In genomic region chr4:6112606-6113290, GRCh38 we compare ENCODE assay signal across 1 cellular context.
TF ChIP-seq lines count a peak whose summit lies in the region.

No MANE protein-coding gene starts in this region.

TF ChIP-seq in H1, 55 proteins besides CTCF, POLR2A, EP300 and RAD21:
- TF ChIP-seq CBX8 (IDR thresholded peaks at IDR 0.05; ENCODE audit: borderline replicate concordance, low read depth, low read length): no peak
- no peak for TF ChIP-seq TCF12 (IDR thresholded peaks at IDR 0.05; ENCODE audit: low read depth, low read length)
- no peak for TF ChIP-seq CTBP2 (IDR thresholded peaks at IDR 0.05; ENCODE audit: borderline replicate concordance, insufficient read depth, insufficient read length, low read length)
- no peak for TF ChIP-seq SP1 (IDR thresholded peaks at IDR 0.05; ENCODE audit: low read depth, low read length)
- TF ChIP-seq GTF2F1 (IDR thresholded peaks at IDR 0.05; ENCODE audit: borderline replicate concordance, low read depth, low read length): no peak
- TF ChIP-seq SP4 (IDR thresholded peaks at IDR 0.05; ENCODE audit: low read length): no peak
- TF ChIP-seq CHD1 (IDR thresholded peaks at IDR 0.05; ENCODE audit: low read depth, low read length): no peak
- no peak for TF ChIP-seq SRF (IDR thresholded peaks at IDR 0.05; ENCODE audit: low read depth, low read length)
- no peak for TF ChIP-seq KDM5A (IDR thresholded peaks at IDR 0.05; ENCODE audit: low read length)
- TF ChIP-seq ZNF274 (IDR thresholded peaks at IDR 0.05; ENCODE audit: borderline replicate concordance, extremely low read depth, low read length): no peak
- no peak for TF ChIP-seq NANOG (IDR thresholded peaks at IDR 0.05; ENCODE audit: insufficient read depth, low read depth, low read length, poor library complexity, severe bottlenecking)
- TF ChIP-seq CHD7 (IDR thresholded peaks at IDR 0.05; ENCODE audit: insufficient replicate concordance, low read length): no peak
- TF ChIP-seq TEAD4 (IDR thresholded peaks at IDR 0.05; ENCODE audit: low read depth, low read length): no peak
- no peak for TF ChIP-seq SIX5 (IDR thresholded peaks at IDR 0.05; ENCODE audit: low read depth, low read length)
